In the genomic region with DNA sequence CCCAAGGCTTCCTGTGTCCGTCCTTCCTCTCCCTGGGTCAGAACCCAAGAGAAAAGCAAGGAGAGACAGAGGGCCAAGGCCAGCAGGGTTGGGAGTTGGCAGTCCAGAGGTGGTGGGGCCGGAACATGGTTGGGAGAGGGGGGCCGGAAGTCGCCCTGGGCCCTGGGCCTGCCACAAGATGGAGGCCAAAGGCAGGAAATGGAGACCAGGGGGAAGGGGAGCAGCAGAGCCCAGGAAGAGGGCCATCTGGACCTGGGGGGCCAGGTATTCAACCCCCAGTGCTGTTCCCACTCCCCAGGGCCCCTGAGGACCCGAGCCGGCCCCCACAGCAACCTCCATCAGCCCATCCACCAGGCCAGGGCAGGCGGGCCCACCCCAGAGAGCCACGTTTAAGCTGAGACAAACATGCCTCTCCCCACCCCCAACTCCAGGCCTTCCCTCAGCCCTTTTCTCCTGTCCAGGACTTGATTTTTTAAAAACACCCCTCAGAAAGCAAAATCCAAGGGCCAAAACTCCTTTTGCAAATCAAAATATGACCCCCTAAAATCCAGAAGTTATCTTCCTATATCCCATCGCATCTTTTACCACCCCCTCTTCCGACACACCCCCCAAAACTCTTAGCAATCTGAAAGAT, we compare ENCODE assay signal across 12 cellular contexts. TPM values are rescaled to one million over a fixed set of nuclear protein-coding genes. Genes with fewer than 3 reads are reported as not detected.
A peak's percentile ranks its signal among the peaks of the same experiment; 100 is the strongest.
DNase-seq lines count a peak whose midpoint lies in the region; ATAC-seq and TF ChIP-seq lines count a peak whose summit lies in the region.
"Had no signal": no experiment of that assay in that cellular context is flagged by ENCODE, and none has a peak within 500 bp of the region (broad histone marks: within the 10 kb centered on the region; RNA-seq: fewer than 3 reads in every experiment).

No MANE protein-coding gene starts in this region.

- peaks cover 40% of the 10 kb centered on the region for H3K27me3 Mint-ChIP-seq in GM23338 (ENCODE audit: insufficient read depth, low read depth, poor library complexity)

- intact Hi-C loops in adrenal gland (cut with DNase I) (no loop called here), spleen (cut with DNase I; ENCODE audit: low total_unique reads) (no loop called here)

- ATAC-seq in GM23338: no peak
- no peak for ATAC-seq in GM21526 (IDR thresholded peaks at IDR 0.05; ENCODE audit: low FRiP score, unreplicated experiment)

- H3K36me3 Mint-ChIP-seq in GM23338 (ENCODE audit: low read depth): peaks cover 15% of the 10 kb centered on the region

- no peaks in the 10 kb centered on the region; the same call in 1 of the 2 replicates for H3K79me2 ChIP-seq in GM23338 (replicated peaks; ENCODE audit: insufficient read depth)

- H3K27ac ChIP-seq in GM23338 (ENCODE audit: low read depth): no peak overlapping the region
- peak overlapping the region; percentile 19 to 99 (median 91) for H3K27ac ChIP-seq in adrenal gland
- H3K27ac ChIP-seq in layer of hippocampus (ENCODE audit: low read depth, low read length): peak overlapping the region; percentile 85
- peak overlapping the region; percentile 48 to 100 (median 99) for H3K27ac ChIP-seq in spleen

- TF ChIP-seq POLR2A in adrenal gland (IDR thresholded peaks at IDR 0.05): peak; percentile 19 to 71
- TF ChIP-seq POLR2A in spleen (IDR thresholded peaks at IDR 0.05): no peak

- H3K4me1 ChIP-seq in GM23338 (ENCODE audit: insufficient read depth) (peaks cover 44% of the 10 kb centered on the region), adrenal gland (replicated peaks in 1 of 2) (peaks cover 35 to 43% of the 10 kb centered on the region in 2 donors), spleen (peaks cover 46 to 95% (median 78%) of the 10 kb centered on the region in 6 donors)

- H2AFZ ChIP-seq in GM23338: no peak overlapping the region

- H3K4me3 ChIP-seq in GM23338 (no peak overlapping the region), adrenal gland (peak overlapping the region in 2 of 4 donors; percentile 66 to 69), spleen (peak overlapping the region in 6 of 8 donors; percentile 23 to 61 (median 35))

- peaks cover 6% of the 10 kb centered on the region; the same call in 1 of the 2 replicates for H4K20me1 ChIP-seq in GM23338 (replicated peaks; ENCODE audit: insufficient read depth)

- DNase-seq in GM23338 (ENCODE audit: low spot score) (no peak), adrenal gland (peak; percentile 72 to 90 (median 89)), spleen (no peak), UCSD-AML1 (lab: John Stamatoyannopoulos, UW; ENCODE audit: unreplicated experiment) (no peak), kidney tubule cell (ENCODE audit: low spot score) (no peak), superior temporal gyrus (ENCODE audit: extremely low spot score) (no peak)
- DNase-seq: DMS153 had no signal

- H3K27me3 ChIP-seq in GM23338 (ENCODE audit: insufficient read depth): peaks cover 41% of the 10 kb centered on the region
- no peaks in the 10 kb centered on the region for H3K27me3 ChIP-seq in adrenal gland
- peaks cover 5% of the 10 kb centered on the region for H3K27me3 ChIP-seq in layer of hippocampus (ENCODE audit: control insufficient read depth, insufficient read depth, low read length)
- H3K27me3 ChIP-seq in spleen (replicated peaks in 1 of 7): peaks cover 0 to 14% (median 0%) of the 10 kb centered on the region in 7 donors

- H3K4me3 Mint-ChIP-seq in GM23338: no peak overlapping the region; the same call in 2 of the 3 replicates

- H3F3A ChIP-seq in GM23338 (replicated peaks; ENCODE audit: low read depth): peaks cover 17% of the 10 kb centered on the region

- H3K9me3 ChIP-seq in adrenal gland (replicated peaks in 1 of 3) (no peaks in the 10 kb centered on the region), spleen (no peaks in the 10 kb centered on the region)

- TF ChIP-seq CTCF in GM23338 (conservative IDR thresholded peaks at IDR 0.05; ENCODE audit: low read depth in 2 of 2) (no peak), adrenal gland (IDR thresholded peaks at IDR 0.05) (no peak), spleen (IDR thresholded peaks at IDR 0.05 in 8 of 11, conservative IDR thresholded peaks at IDR 0.05 in 3 of 11) (no peak)

- no peak overlapping the region for H3K4me2 ChIP-seq in GM23338

- 47 to 57% (median 51%) methylated on average over 9 to 10 of the region's 10 CpGs for WGBS in adrenal gland, 4 donors
- WGBS in spleen, 5 donors: 70 to 84% (median 70%) methylated on average over 10 of the region's 10 CpGs

- H3K36me3 ChIP-seq in GM23338 (ENCODE audit: insufficient read depth): no peaks in the 10 kb centered on the region
- H3K36me3 ChIP-seq in adrenal gland (replicated peaks in 1 of 2): no peaks in the 10 kb centered on the region
- H3K36me3 ChIP-seq in spleen: peaks cover 0 to 23% (median 0%) of the 10 kb centered on the region in 6 donors

- no peaks in the 10 kb centered on the region; the same call in 2 of the 3 replicates for H3K9me3 Mint-ChIP-seq in GM23338

- H3K9me2 ChIP-seq in GM23338 (ENCODE audit: insufficient read depth): no peaks in the 10 kb centered on the region

- peak overlapping the region; percentile 45; the same call in 1 of the 2 replicates for H3K27ac Mint-ChIP-seq in GM23338

- peaks cover 51% of the 10 kb centered on the region for H3K4me1 Mint-ChIP-seq in GM23338

TF ChIP-seq in GM23338, 12 proteins besides CTCF, POLR2A, EP300 and RAD21 (continues in another document):
- TF ChIP-seq POLR2AphosphoS5 (IDR thresholded peaks at IDR 0.05; ENCODE audit: low read depth) (no peak), EZH2 (IDR thresholded peaks at IDR 0.05; ENCODE audit: low read depth, unreplicated experiment) (no peak), JUNB (IDR thresholded peaks at IDR 0.05; ENCODE audit: unreplicated experiment) (no peak), NANOG (IDR thresholded peaks at IDR 0.05; ENCODE audit: borderline replicate concordance) (no peak), ZNF331 (CRISPR knock-in tag; IDR thresholded peaks at IDR 0.05; ENCODE audit: low read depth) (no peak), CREB1 (CRISPR knock-in tag; IDR thresholded peaks at IDR 0.05; ENCODE audit: low read depth) (no peak), EZH2phosphoT487 (IDR thresholded peaks at IDR 0.05; ENCODE audit: unreplicated experiment) (no peak)
- TF ChIP-seq, protein P1, sequence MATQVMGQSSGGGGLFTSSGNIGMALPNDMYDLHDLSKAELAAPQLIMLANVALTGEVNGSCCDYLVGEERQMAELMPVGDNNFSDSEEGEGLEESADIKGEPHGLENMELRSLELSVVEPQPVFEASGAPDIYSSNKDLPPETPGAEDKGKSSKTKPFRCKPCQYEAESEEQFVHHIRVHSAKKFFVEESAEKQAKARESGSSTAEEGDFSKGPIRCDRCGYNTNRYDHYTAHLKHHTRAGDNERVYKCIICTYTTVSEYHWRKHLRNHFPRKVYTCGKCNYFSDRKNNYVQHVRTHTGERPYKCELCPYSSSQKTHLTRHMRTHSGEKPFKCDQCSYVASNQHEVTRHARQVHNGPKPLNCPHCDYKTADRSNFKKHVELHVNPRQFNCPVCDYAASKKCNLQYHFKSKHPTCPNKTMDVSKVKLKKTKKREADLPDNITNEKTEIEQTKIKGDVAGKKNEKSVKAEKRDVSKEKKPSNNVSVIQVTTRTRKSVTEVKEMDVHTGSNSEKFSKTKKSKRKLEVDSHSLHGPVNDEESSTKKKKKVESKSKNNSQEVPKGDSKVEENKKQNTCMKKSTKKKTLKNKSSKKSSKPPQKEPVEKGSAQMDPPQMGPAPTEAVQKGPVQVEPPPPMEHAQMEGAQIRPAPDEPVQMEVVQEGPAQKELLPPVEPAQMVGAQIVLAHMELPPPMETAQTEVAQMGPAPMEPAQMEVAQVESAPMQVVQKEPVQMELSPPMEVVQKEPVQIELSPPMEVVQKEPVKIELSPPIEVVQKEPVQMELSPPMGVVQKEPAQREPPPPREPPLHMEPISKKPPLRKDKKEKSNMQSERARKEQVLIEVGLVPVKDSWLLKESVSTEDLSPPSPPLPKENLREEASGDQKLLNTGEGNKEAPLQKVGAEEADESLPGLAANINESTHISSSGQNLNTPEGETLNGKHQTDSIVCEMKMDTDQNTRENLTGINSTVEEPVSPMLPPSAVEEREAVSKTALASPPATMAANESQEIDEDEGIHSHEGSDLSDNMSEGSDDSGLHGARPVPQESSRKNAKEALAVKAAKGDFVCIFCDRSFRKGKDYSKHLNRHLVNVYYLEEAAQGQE (IDR thresholded peaks at IDR 0.05; ENCODE audit: unreplicated experiment): no peak

RNA-seq across cellular contexts. Expression of a gene that starts 4.4 kb away (rescaled TPM):
- 4.2 and 4.5 TPM in 2 replicates for total RNA-seq in GM23338 (2014; rRNA removed; shearing (Covaris generic))
- 2.1 and 3.3 TPM in 2 replicates for polyA plus RNA-seq in GM23338 (2016; fragmentation: Nextera tagmentation; extraction: Ambion mirVana)
- total RNA-seq in adrenal gland: 10 to 100 TPM in 3 of 8 donors, 1 to 10 TPM in 5; 2.9 to 17.0 (median 8.8) TPM
- polyA plus RNA-seq in adrenal gland: 10 to 100 TPM in 1 of 3 donors, 1 to 10 TPM in 2; 3.2 to 14.2 (median 9.3) TPM
- 10 to 100 TPM; 12.9 to 92.5 (median 23.2) TPM for total RNA-seq in spleen
- 10 to 100 TPM in 1 of 3 donors, 1 to 10 TPM in 2; 4.2 to 16.6 (median 6.9) TPM for polyA plus RNA-seq in spleen
- total RNA-seq: HT1080, NCI-H460 had no signal

RNA-seq across cellular contexts. Expression of a gene that starts 6.0 kb away (rescaled TPM):
- 126 and 134 TPM in 2 replicates for total RNA-seq in GM23338 (2014; rRNA removed; shearing (Covaris generic))
- polyA plus RNA-seq in GM23338 (2016; fragmentation: Nextera tagmentation; extraction: Ambion mirVana) (296 and 298 TPM in 2 replicates), adrenal gland (100 to 1,000 TPM; 363 to 770 (median 435) TPM), spleen (100 to 1,000 TPM; 369 to 504 (median 411) TPM)
- total RNA-seq in adrenal gland (100 to 1,000 TPM; 206 to 799 (median 570) TPM), spleen (100 to 1,000 TPM; 224 to 335 (median 271) TPM)

RNA-seq across cellular contexts. Expression of a gene that starts 17.4 kb away (rescaled TPM):
- total RNA-seq in GM23338 (2014; rRNA removed; shearing (Covaris generic)): 4.4 and 4.7 TPM in 2 replicates
- polyA plus RNA-seq in GM23338 (2016; fragmentation: Nextera tagmentation; extraction: Ambion mirVana): 1.2 and 2.2 TPM in 2 replicates
- 1 to 10 TPM in 7 of 8 donors, under 1 TPM in 1; 0.97 to 3.2 (median 2.3) TPM for total RNA-seq in adrenal gland
- polyA plus RNA-seq in adrenal gland: 1 to 10 TPM in 2 of 3 donors, under 1 TPM in 1; 0.84 to 3.1 (median 1.3) TPM
- 10 to 100 TPM in 2 of 7 donors, 1 to 10 TPM in 5; 4.0 to 15.3 (median 7.6) TPM for total RNA-seq in spleen
- 1 to 10 TPM; 1.7 to 5.4 (median 1.8) TPM for polyA plus RNA-seq in spleen

RNA-seq across cellular contexts. Expression of a gene that starts 22.6 kb away (rescaled TPM):
- total RNA-seq in GM23338 (2014; rRNA removed; shearing (Covaris generic)): 0.66 and 1.2 TPM in 2 replicates
- 1.5 and 1.8 TPM in 2 replicates for polyA plus RNA-seq in GM23338 (2016; fragmentation: Nextera tagmentation; extraction: Ambion mirVana)
- under 1 TPM in 1 of 8 donors, not detected in 7; 0.23 TPM for total RNA-seq in adrenal gland
- under 1 TPM in 1 of 3 donors, not detected in 2; 0.16 TPM for polyA plus RNA-seq in adrenal gland
- 1 to 10 TPM in 6 of 7 donors, under 1 TPM in 1; 0.79 to 2.5 (median 1.4) TPM for total RNA-seq in spleen
- polyA plus RNA-seq in spleen: under 1 TPM; 0.15 to 0.35 (median 0.30) TPM
- total RNA-seq: HT1080, NCI-H460 had no signal

RNA-seq across cellular contexts. Expression of a gene that starts 25.4 kb away (rescaled TPM):
- 0.42 TPM in 1 of 2 replicates, not detected in the other for total RNA-seq in GM23338 (2014; rRNA removed; shearing (Covaris generic))
- 0.68 and 1.4 TPM in 2 replicates for polyA plus RNA-seq in GM23338 (2016; fragmentation: Nextera tagmentation; extraction: Ambion mirVana)
- 1 to 10 TPM in 2 of 8 donors, under 1 TPM in 4, not detected in 2; 0.18 to 1.1 (median 0.62) TPM for total RNA-seq in adrenal gland
- 1 to 10 TPM in 2 of 3 donors, not detected in 1; 1.1 to 3.0 TPM for polyA plus RNA-seq in adrenal gland
- total RNA-seq in spleen: 1 to 10 TPM in 5 of 7 donors, under 1 TPM in 1, not detected in 1; 0.51 to 3.6 (median 2.9) TPM
- 1 to 10 TPM; 1.9 to 3.9 (median 2.1) TPM for polyA plus RNA-seq in spleen
- total RNA-seq: frontal cortex, HT1080 had no signal

Comparison
In these comparisons a context has a peak if more than half of its experiments do, and no peak if none do; other contexts are left out.
1. DNase-seq: peak in adrenal gland (7 of 7); none in GM23338 (single experiment), spleen (single experiment), UCSD-AML1 (single experiment), kidney tubule cell (single experiment) and superior temporal gyrus (single experiment).
2. POLR2A ChIP-seq: peak in adrenal gland (2 of 2); none in spleen (0 of 3).